21 cellular contexts compared by ENCODE assay signal in genomic region chr1:17351047-17351446, GRCh38. TPM values are rescaled to one million over a fixed set of nuclear protein-coding genes. Genes with fewer than 3 reads are reported as not detected.
DNase-seq lines count a peak whose midpoint lies in the region; TF ChIP-seq lines count a peak whose summit lies in the region.
"Had no signal": no experiment of that assay in that cellular context is flagged by ENCODE, and none has a peak within 500 bp of the region (broad histone marks: within the 10 kb centered on the region; RNA-seq: fewer than 3 reads in every experiment).

No MANE protein-coding gene starts in this region.

- H3K4me1 ChIP-seq in BLaER1 (peaks cover 71% of the 10 kb centered on the region), HEK293 (ENCODE audit: control insufficient read depth, insufficient read depth, low read length) (no peaks in the 10 kb centered on the region), smooth muscle cell (ENCODE audit: low read depth) (no peaks in the 10 kb centered on the region)
- H3K4me1 ChIP-seq: BE2C had no signal

- H2AFZ ChIP-seq in smooth muscle cell (ENCODE audit: low read depth): no peak overlapping the region

- CTCF ChIA-PET in HEK293 (lab: Yijun Ruan, JAX): interaction anchor here (0.6 to 0.9 kb wide), 2 partner anchors 16 to 50 kb away, joined by 3 to 4 read pairs; no protein-coding TSS in a partner anchor

- no peaks in the 10 kb centered on the region for H3K79me2 ChIP-seq in smooth muscle cell (ENCODE audit: low read depth)

- DNase-seq in NCI-H2171 treated with DMSO at 0.1 percent for 48 hours (lab: John Stamatoyannopoulos, UW): peak; percentile 84
- peak; percentile 36 for DNase-seq in left kidney (ENCODE audit: low read depth, low spot score)
- no peak for DNase-seq in smooth muscle cell (lab: John Stamatoyannopoulos, UW; ENCODE audit: unreplicated experiment)
- DNase-seq in occipital lobe (lab: John Stamatoyannopoulos, UW): no peak
- no peak for DNase-seq in NCI-H748 (lab: John Stamatoyannopoulos, UW; ENCODE audit: unreplicated experiment)
- DNase-seq: 8988T; ACHN; AML-193; BE2C; C1 segment of cervical spinal cord; Calu3; CD4-positive, alpha-beta memory T cell; COR-L47; DMS153; DND-41; GOT3; HCEC 1CT; HFFc6 had no signal

- peak overlapping the region; percentile 78 for H3K4me2 ChIP-seq in BLaER1
- H3K4me2 ChIP-seq in smooth muscle cell: no peak overlapping the region
- H3K4me2 ChIP-seq: A549 had no signal

- WGBS in smooth muscle cell (ENCODE audit: low lambda C conversion rate): 89% methylated on average over 7 of the region's 7 CpGs

- H3K27me3 ChIP-seq in BLaER1 (no peaks in the 10 kb centered on the region), smooth muscle cell (ENCODE audit: low read depth) (peaks cover 3% of the 10 kb centered on the region)
- H3K27me3 ChIP-seq: BE2C had no signal

- POLR2A ChIA-PET in HEK293 (lab: Yijun Ruan, JAX): no interaction called here

- no peak for TF ChIP-seq CTCF in HEK293 (tag by site-specific recombination; IDR thresholded peaks at IDR 0.05)
- TF ChIP-seq CTCF in smooth muscle cell (IDR thresholded peaks at IDR 0.05; ENCODE audit: borderline replicate concordance, insufficient read depth, poor library complexity, severe bottlenecking): no peak

- H3K27ac ChIP-seq in BLaER1 (peak overlapping the region; percentile 72), HEK293 (ENCODE audit: extremely low read depth, low read depth, low read length) (no peak overlapping the region), smooth muscle cell (ENCODE audit: low read depth) (no peak overlapping the region)
- H3K27ac ChIP-seq: A549 had no signal

- H3K36me3 ChIP-seq in BLaER1 (no peaks in the 10 kb centered on the region), HEK293 (ENCODE audit: control insufficient read depth in 2 of 2, insufficient read depth in 1 of 2, low read length in 2 of 2) (no peaks in the 10 kb centered on the region), smooth muscle cell (ENCODE audit: low read depth) (no peaks in the 10 kb centered on the region)
- H3K36me3 ChIP-seq: BE2C had no signal

- H3K4me3 ChIP-seq in BLaER1 (no peak overlapping the region), HEK293 (ENCODE audit: low read depth, low read length) (no peak overlapping the region), smooth muscle cell (no peak overlapping the region)
- H3K4me3 ChIP-seq: A549 had no signal

- peaks cover 3% of the 10 kb centered on the region; the same call in 1 of the 2 replicates for H3K9me3 ChIP-seq in BLaER1
- no peaks in the 10 kb centered on the region for H3K9me3 ChIP-seq in HEK293 (ENCODE audit: control insufficient read depth, insufficient read depth, low read depth, low read length)
- H3K9me3 ChIP-seq in smooth muscle cell (replicated peaks; ENCODE audit: low read depth): no peaks in the 10 kb centered on the region
- H3K9me3 ChIP-seq: A549, BE2C had no signal

- H4K20me1 ChIP-seq in BLaER1 (no peaks in the 10 kb centered on the region), smooth muscle cell (ENCODE audit: low read depth) (no peaks in the 10 kb centered on the region)

- H3K9ac ChIP-seq in BLaER1 (no peak overlapping the region), smooth muscle cell (ENCODE audit: low read depth) (no peak overlapping the region)

- H3F3A ChIP-seq in smooth muscle cell (ENCODE audit: low read depth): no peaks in the 10 kb centered on the region

TF ChIP-seq in HEK293, 187 proteins besides CTCF, POLR2A, EP300 and RAD21:
- TF ChIP-seq ZNF600 (tag by site-specific recombination; IDR thresholded peaks at IDR 0.05) (peak; percentile 80), SP7 (tag by site-specific recombination; IDR thresholded peaks at IDR 0.05) (0 out of 2 replicates have a peak, but pooled peaks have one; percentile 19), PATZ1 (tag by site-specific recombination; IDR thresholded peaks at IDR 0.05) (peak; percentile 49; the same call in 1 of the 2 replicates), SCRT1 (tag by site-specific recombination; IDR thresholded peaks at IDR 0.05; ENCODE audit: borderline replicate concordance) (no peak)

RNA-seq across cellular contexts. Expression of gene PADI6, which starts 20.9 kb away (rescaled TPM):
- total RNA-seq in smooth muscle cell (not detected in 2 replicates), occipital lobe (not detected)
- not detected in 2 replicates for polyA plus RNA-seq in smooth muscle cell
- total RNA-seq: Calu3; CD4-positive, alpha-beta memory T cell; HFFc6 had no signal
- polyA plus RNA-seq: A549 had no signal

RNA-seq across cellular contexts. Expression of gene PADI4, which starts 43.0 kb away (rescaled TPM):
- total RNA-seq in smooth muscle cell (not detected in 2 replicates), occipital lobe (not detected)
- polyA plus RNA-seq in smooth muscle cell: not detected in 2 replicates
- total RNA-seq: Calu3, HFFc6 had no signal
- polyA plus RNA-seq: A549 had no signal

Comparison
In these comparisons a context has a peak if more than half of its experiments do, and no peak if none do; other contexts are left out.
1. DNase-seq: peak in NCI-H2171 treated with DMSO at 0.1 percent for 48 hours (single experiment) and left kidney (single experiment); none in smooth muscle cell (single experiment), occipital lobe (single experiment) and NCI-H748 (single experiment).